Comparison of ENCODE assay signal across 1 cellular context in the genomic region with DNA sequence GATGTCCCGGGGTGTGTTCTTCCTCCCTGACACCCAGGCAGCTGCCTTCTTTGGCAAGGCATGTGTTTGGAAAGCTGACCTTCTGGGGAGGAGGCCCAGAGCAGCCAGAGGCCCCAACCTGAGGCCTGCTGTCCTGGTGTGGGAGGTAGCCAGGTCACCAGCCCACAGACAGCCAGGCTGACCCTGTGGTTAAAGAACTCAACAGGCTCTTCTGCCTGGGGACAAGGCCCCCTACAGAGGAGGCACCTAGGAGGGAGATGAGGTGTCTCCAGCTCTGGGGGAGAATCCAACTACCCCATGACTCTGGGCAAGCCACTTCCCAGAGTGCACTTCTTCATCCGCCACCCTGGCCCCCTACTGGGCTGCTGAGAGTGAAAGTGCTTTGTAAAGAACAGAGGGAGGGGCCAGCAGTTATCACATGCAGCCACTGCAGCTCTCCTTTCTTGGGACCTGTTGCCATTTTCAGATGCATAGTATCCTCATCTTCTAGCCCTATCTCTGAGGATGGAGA.
TF ChIP-seq lines count a peak whose summit lies in the region.

No MANE protein-coding gene starts in this region.

TF ChIP-seq in GM12878, 131 proteins besides CTCF, POLR2A, EP300 and RAD21 (continued from another document):
- TF ChIP-seq, protein P1, sequence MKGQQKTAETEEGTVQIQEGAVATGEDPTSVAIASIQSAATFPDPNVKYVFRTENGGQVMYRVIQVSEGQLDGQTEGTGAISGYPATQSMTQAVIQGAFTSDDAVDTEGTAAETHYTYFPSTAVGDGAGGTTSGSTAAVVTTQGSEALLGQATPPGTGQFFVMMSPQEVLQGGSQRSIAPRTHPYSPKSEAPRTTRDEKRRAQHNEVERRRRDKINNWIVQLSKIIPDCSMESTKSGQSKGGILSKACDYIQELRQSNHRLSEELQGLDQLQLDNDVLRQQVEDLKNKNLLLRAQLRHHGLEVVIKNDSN (IDR thresholded peaks at IDR 0.05; ENCODE audit: borderline replicate concordance, extremely low read length, insufficient read depth, low read depth, low read length): peak; percentile 3
- TF ChIP-seq, protein P2, sequence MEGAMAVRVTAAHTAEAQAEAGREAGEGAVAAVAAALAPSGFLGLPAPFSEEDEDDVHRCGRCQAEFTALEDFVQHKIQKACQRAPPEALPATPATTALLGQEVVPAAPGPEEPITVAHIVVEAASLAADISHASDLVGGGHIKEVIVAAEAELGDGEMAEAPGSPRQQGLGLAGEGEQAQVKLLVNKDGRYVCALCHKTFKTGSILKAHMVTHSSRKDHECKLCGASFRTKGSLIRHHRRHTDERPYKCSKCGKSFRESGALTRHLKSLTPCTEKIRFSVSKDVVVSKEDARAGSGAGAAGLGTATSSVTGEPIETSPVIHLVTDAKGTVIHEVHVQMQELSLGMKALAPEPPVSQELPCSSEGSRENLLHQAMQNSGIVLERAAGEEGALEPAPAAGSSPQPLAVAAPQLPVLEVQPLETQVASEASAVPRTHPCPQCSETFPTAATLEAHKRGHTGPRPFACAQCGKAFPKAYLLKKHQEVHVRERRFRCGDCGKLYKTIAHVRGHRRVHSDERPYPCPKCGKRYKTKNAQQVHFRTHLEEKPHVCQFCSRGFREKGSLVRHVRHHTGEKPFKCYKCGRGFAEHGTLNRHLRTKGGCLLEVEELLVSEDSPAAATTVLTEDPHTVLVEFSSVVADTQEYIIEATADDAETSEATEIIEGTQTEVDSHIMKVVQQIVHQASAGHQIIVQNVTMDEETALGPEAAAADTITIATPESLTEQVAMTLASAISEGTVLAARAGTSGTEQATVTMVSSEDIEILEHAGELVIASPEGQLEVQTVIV (IDR thresholded peaks at IDR 0.05; ENCODE audit: borderline replicate concordance, partially characterized antibody): no peak
- TF ChIP-seq POU2F2 (IDR thresholded peaks at IDR 0.05; ENCODE audit: borderline replicate concordance, low read depth, low read length): 0 out of 3 replicates have a peak, but pooled peaks have one; percentile 11
- TF ChIP-seq, protein P3, sequence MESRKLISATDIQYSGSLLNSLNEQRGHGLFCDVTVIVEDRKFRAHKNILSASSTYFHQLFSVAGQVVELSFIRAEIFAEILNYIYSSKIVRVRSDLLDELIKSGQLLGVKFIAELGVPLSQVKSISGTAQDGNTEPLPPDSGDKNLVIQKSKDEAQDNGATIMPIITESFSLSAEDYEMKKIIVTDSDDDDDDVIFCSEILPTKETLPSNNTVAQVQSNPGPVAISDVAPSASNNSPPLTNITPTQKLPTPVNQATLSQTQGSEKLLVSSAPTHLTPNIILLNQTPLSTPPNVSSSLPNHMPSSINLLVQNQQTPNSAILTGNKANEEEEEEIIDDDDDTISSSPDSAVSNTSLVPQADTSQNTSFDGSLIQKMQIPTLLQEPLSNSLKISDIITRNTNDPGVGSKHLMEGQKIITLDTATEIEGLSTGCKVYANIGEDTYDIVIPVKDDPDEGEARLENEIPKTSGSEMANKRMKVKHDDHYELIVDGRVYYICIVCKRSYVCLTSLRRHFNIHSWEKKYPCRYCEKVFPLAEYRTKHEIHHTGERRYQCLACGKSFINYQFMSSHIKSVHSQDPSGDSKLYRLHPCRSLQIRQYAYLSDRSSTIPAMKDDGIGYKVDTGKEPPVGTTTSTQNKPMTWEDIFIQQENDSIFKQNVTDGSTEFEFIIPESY (IDR thresholded peaks at IDR 0.05): peak; percentile 85; the same call in 1 of the 2 replicates
- no peak for TF ChIP-seq RCOR1 (conservative IDR thresholded peaks at IDR 0.05; ENCODE audit: low read depth, low read length)
- TF ChIP-seq, protein P4, sequence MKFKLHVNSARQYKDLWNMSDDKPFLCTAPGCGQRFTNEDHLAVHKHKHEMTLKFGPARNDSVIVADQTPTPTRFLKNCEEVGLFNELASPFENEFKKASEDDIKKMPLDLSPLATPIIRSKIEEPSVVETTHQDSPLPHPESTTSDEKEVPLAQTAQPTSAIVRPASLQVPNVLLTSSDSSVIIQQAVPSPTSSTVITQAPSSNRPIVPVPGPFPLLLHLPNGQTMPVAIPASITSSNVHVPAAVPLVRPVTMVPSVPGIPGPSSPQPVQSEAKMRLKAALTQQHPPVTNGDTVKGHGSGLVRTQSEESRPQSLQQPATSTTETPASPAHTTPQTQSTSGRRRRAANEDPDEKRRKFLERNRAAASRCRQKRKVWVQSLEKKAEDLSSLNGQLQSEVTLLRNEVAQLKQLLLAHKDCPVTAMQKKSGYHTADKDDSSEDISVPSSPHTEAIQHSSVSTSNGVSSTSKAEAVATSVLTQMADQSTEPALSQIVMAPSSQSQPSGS (IDR thresholded peaks at IDR 0.05; ENCODE audit: low read length): no peak
- TF ChIP-seq IRF4 (IDR thresholded peaks at IDR 0.05; ENCODE audit: low read depth, low read length): 0 out of 2 replicates have a peak, but pooled peaks have one; percentile 14
- TF ChIP-seq BHLHE40 (IDR thresholded peaks at IDR 0.05; ENCODE audit: borderline replicate concordance in 1 of 2, low read depth in 2 of 2, low read length in 1 of 2): peak in 1 of 2 experiments; percentile 35; a peak in 1 of 4 replicates
- TF ChIP-seq, protein P5, sequence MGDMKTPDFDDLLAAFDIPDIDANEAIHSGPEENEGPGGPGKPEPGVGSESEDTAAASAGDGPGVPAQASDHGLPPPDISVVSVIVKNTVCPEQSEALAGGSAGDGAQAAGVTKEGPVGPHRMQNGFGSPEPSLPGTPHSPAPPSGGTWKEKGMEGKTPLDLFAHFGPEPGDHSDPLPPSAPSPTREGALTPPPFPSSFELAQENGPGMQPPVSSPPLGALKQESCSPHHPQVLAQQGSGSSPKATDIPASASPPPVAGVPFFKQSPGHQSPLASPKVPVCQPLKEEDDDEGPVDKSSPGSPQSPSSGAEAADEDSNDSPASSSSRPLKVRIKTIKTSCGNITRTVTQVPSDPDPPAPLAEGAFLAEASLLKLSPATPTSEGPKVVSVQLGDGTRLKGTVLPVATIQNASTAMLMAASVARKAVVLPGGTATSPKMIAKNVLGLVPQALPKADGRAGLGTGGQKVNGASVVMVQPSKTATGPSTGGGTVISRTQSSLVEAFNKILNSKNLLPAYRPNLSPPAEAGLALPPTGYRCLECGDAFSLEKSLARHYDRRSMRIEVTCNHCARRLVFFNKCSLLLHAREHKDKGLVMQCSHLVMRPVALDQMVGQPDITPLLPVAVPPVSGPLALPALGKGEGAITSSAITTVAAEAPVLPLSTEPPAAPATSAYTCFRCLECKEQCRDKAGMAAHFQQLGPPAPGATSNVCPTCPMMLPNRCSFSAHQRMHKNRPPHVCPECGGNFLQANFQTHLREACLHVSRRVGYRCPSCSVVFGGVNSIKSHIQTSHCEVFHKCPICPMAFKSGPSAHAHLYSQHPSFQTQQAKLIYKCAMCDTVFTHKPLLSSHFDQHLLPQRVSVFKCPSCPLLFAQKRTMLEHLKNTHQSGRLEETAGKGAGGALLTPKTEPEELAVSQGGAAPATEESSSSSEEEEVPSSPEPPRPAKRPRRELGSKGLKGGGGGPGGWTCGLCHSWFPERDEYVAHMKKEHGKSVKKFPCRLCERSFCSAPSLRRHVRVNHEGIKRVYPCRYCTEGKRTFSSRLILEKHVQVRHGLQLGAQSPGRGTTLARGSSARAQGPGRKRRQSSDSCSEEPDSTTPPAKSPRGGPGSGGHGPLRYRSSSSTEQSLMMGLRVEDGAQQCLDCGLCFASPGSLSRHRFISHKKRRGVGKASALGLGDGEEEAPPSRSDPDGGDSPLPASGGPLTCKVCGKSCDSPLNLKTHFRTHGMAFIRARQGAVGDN (IDR thresholded peaks at IDR 0.05): peak; percentile 86
- peak; percentile 1; the same call in 1 of the 2 replicates for TF ChIP-seq SMC3 (IDR thresholded peaks at IDR 0.05; ENCODE audit: borderline replicate concordance, low read length)
